8 cellular contexts compared by ENCODE assay signal in genomic region chr3:183697610-183698317, GRCh38. TPM values are rescaled to one million over a fixed set of nuclear protein-coding genes. Genes with fewer than 3 reads are reported as not detected.
A peak's percentile ranks its signal among the peaks of the same experiment; 100 is the strongest.
DNase-seq lines count a peak whose midpoint lies in the region; ATAC-seq and TF ChIP-seq lines count a peak whose summit lies in the region.

YEATS2 (plus strand) TSS chr3:183697797; CDS start chr3:183715163, 17,366 bp downstream.

- H3K27ac ChIP-seq in coronary artery, result peak within 1 kb of the TSS; percentile 91 to 95

- ATAC-seq in GM18870 (IDR thresholded peaks at IDR 0.05; ENCODE audit: unreplicated experiment) (peak; percentile 52), HG03097 (IDR thresholded peaks at IDR 0.05; ENCODE audit: low FRiP score, unreplicated experiment) (peak; percentile 87), left lobe of liver (peak; percentile 97)

- peak within 1 kb of the TSS; percentile 100 for H3K4me3 ChIP-seq in coronary artery

- TF ChIP-seq CTCF in coronary artery (IDR thresholded peaks at IDR 0.05), result no peak

- DNase-seq in AG08395 (ENCODE audit: low spot score) (peak; percentile 94), NCI-H510A (lab: John Stamatoyannopoulos, UW) (peak; percentile 55), coronary artery (ENCODE audit: low spot score) (peak; percentile 75), left lobe of liver (ENCODE audit: low spot score) (peak; percentile 70)
- DNase-seq in activated CD4-positive, alpha-beta T cell treated with anti-CD3 and anti-CD28 coated beads for 4 hours, result peak; percentile 65 to 70
- peak; percentile 78 to 80 for DNase-seq in stimulated activated CD4-positive, alpha-beta T cell treated with anti-CD3 and anti-CD28 coated beads, Interleukin-2, amount 100 ng/mL, for 24 hours

RNA-seq across cellular contexts. Expression of gene YEATS2, which starts in this region (rescaled TPM):
- total RNA-seq in left lobe of liver, result 4.9 TPM

Comparison
In these comparisons a context has a peak if more than half of its experiments do, and no peak if none do; other contexts are left out.
1. Peak in every context shown above with its lines: DNase-seq, ATAC-seq, H3K4me3 ChIP-seq and H3K27ac ChIP-seq.